ENCODE assay signal across 18 cellular contexts in genomic region chr19:47469419-47469700, GRCh38. TPM values are rescaled to one million over a fixed set of nuclear protein-coding genes. Genes with fewer than 3 reads are reported as not detected.
"Had no signal": no experiment of that assay in that cellular context is flagged by ENCODE, and none has a peak within 500 bp of the region (broad histone marks: within the 10 kb centered on the region; RNA-seq: fewer than 3 reads in every experiment).

No MANE protein-coding gene starts in this region.

- H3K27ac ChIP-seq: brain microvascular endothelial cell, lower lobe of right lung, skin epidermis had no signal

- DNase-seq: activated CD4-positive, alpha-beta T cell treated with anti-CD3 and anti-CD28 coated beads, Interleukin-2, amount 10 ng/mL, durations not matched to agents 7 days and 5 days; activated CD8-positive, alpha-beta T cell treated with anti-CD3 and anti-CD28 coated beads, Interleukin-2, amount 10 ng/mL, durations not matched to agents 7 days and 5 days; activated naive CD4-positive, alpha-beta T cell treated with anti-CD3 and anti-CD28 coated beads for 36 hours; activated T-cell treated with anti-CD3 and anti-CD28 coated beads, Interleukin-2, amount 50 U/mL, for 24 hours; brain microvascular endothelial cell; central memory CD4-positive, alpha-beta T cell; cortex of kidney; effector CD4-positive, alpha-beta T cell; left cardiac atrium; lower lobe of right lung; occipital lobe; stimulated activated naive CD8-positive, alpha-beta T cell treated with anti-CD3 and anti-CD28 coated beads, Interleukin-15, Interleukin-2, amounts not matched to agents 100 U/mL and 50 U/mL, for 24 hours; T-helper 1 cell; T-helper 9 cell had no signal

- H3K36me3 ChIP-seq: brain microvascular endothelial cell, lower lobe of right lung had no signal

- H3K4me1 ChIP-seq: lower lobe of right lung had no signal

- H3K9me3 ChIP-seq: lower lobe of right lung had no signal

- H3K4me3 ChIP-seq: lower lobe of right lung, skin epidermis had no signal

RNA-seq across cellular contexts. Expression of gene SLC8A2, which starts 2.3 kb away (rescaled TPM):
- total RNA-seq: activated CD4-positive, alpha-beta T cell treated with anti-CD3 and anti-CD28 coated beads, Interleukin-2, amount 10 ng/mL, durations not matched to agents 7 days and 5 days; activated naive CD4-positive, alpha-beta T cell treated with anti-CD3 and anti-CD28 coated beads for 36 hours; activated T-helper 2 cell treated with anti-CD3 and anti-CD28 coated beads, Interferon-gamma antibody, Interleukin-2, Interleukin-4, amounts not matched to agents 10 μg/mL and 5 μg/mL and 100 μg/mL, durations not matched to agents 14 hours and 24 hours and 36 hours; mesenteric fat pad; natural killer cell treated with Interleukin-12 subunit alpha and Interleukin-12 subunit beta and Interleukin-15 and Interleukin-18, amount 100 ng/mL, for 72 hours had no signal

RNA-seq across cellular contexts. Expression of gene MEIS3, which starts 50.0 kb away (rescaled TPM):
- total RNA-seq: activated CD4-positive, alpha-beta T cell treated with anti-CD3 and anti-CD28 coated beads, Interleukin-2, amount 10 ng/mL, durations not matched to agents 7 days and 5 days; activated CD8-positive, alpha-beta T cell treated with anti-CD3 and anti-CD28 coated beads, Interleukin-2, amount 10 ng/mL, durations not matched to agents 7 days and 5 days; activated naive CD4-positive, alpha-beta T cell treated with anti-CD3 and anti-CD28 coated beads for 36 hours; natural killer cell treated with Interleukin-12 subunit alpha and Interleukin-12 subunit beta and Interleukin-15 and Interleukin-18, amount 100 ng/mL, for 72 hours had no signal
